ENCODE assay signal across 23 cellular contexts in genomic region chr12:26431211-26431610, GRCh38.
"Had no signal": no experiment of that assay in that cellular context is flagged by ENCODE, and none has a peak within 500 bp of the region (broad histone marks: within the 10 kb centered on the region; RNA-seq: fewer than 3 reads in every experiment).

No MANE protein-coding gene starts in this region.

- H3K4me3 Mint-ChIP-seq: activated CD4-positive, alpha-beta memory T cell treated with anti-CD3 and anti-CD28 coated beads, Interleukin-2, amount 10 ng/mL, durations not matched to agents 7 days and 5 days; activated CD4-positive, alpha-beta T cell treated with anti-CD3 and anti-CD28 coated beads, Interleukin-2, amount 10 ng/mL, durations not matched to agents 24 days and 14 days; activated naive CD4-positive, alpha-beta T cell treated with anti-CD3 and anti-CD28 coated beads for 36 hours; activated naive CD8-positive, alpha-beta T cell treated with anti-CD3 and anti-CD28 coated beads, Interleukin-2, amount 10 ng/mL, durations not matched to agents 7 days and 5 days; activated T-cell treated with anti-CD3 and anti-CD28 coated beads, Interleukin-2, amount 50 U/mL, for 72 hours; effector memory CD8-positive, alpha-beta T cell; immature natural killer cell; naive thymus-derived CD8-positive, alpha-beta T cell; neural progenitor cell had no signal

- DNase-seq: activated CD4-positive, alpha-beta memory T cell treated with anti-CD3 and anti-CD28 coated beads, Interleukin-2, amount 10 ng/mL, durations not matched to agents 7 days and 5 days; activated CD4-positive, alpha-beta T cell treated with anti-CD3 and anti-CD28 coated beads, Interleukin-2, amount 10 ng/mL, durations not matched to agents 24 days and 14 days; activated effector memory CD4-positive, alpha-beta T cell treated with Interleukin-2 at 50 U/mL for 16 hours; activated naive CD4-positive, alpha-beta T cell treated with anti-CD3 and anti-CD28 coated beads for 36 hours; activated naive CD8-positive, alpha-beta T cell treated with anti-CD3 and anti-CD28 coated beads, Interleukin-2, amount 10 ng/mL, durations not matched to agents 7 days and 5 days; activated T-cell treated with anti-CD3 and anti-CD28 coated beads, Interleukin-2, amount 50 U/mL, for 72 hours; amniotic stem cell; colonic mucosa; dorsolateral prefrontal cortex; effector memory CD8-positive, alpha-beta T cell; glutamatergic neuron; immature natural killer cell; kidney glomerular epithelial cell; left lung; naive thymus-derived CD8-positive, alpha-beta T cell; posterior cingulate gyrus; right lobe of liver; small intestine; stimulated activated CD4-positive, alpha-beta T cell treated with anti-CD3 and anti-CD28 coated beads, Interleukin-2, amount 100 ng/mL, for 24 hours; stimulated activated naive CD4-positive, alpha-beta T cell had no signal

- ATAC-seq: activated CD4-positive, CD25-positive, alpha-beta regulatory T cell treated with anti-CD3 and anti-CD28 coated beads, Interleukin-2, amount 50 U/mL, for 24 hours; activated T-cell treated with anti-CD3 and anti-CD28 coated beads, Interleukin-2, amount 50 U/mL, for 72 hours; effector memory CD8-positive, alpha-beta T cell; esophagus mucosa; left lung; naive thymus-derived CD8-positive, alpha-beta T cell; right lobe of liver had no signal

- H3K9me3 Mint-ChIP-seq: activated CD4-positive, alpha-beta memory T cell treated with anti-CD3 and anti-CD28 coated beads, Interleukin-2, amount 10 ng/mL, durations not matched to agents 7 days and 5 days; activated CD4-positive, alpha-beta T cell treated with anti-CD3 and anti-CD28 coated beads, Interleukin-2, amount 10 ng/mL, durations not matched to agents 24 days and 14 days; activated naive CD4-positive, alpha-beta T cell treated with anti-CD3 and anti-CD28 coated beads for 36 hours; activated naive CD8-positive, alpha-beta T cell treated with anti-CD3 and anti-CD28 coated beads, Interleukin-2, amount 10 ng/mL, durations not matched to agents 7 days and 5 days; activated T-cell treated with anti-CD3 and anti-CD28 coated beads, Interleukin-2, amount 50 U/mL, for 72 hours; effector memory CD8-positive, alpha-beta T cell; immature natural killer cell; naive thymus-derived CD8-positive, alpha-beta T cell; neural progenitor cell had no signal

- H3K27me3 Mint-ChIP-seq: activated CD4-positive, alpha-beta memory T cell treated with anti-CD3 and anti-CD28 coated beads, Interleukin-2, amount 10 ng/mL, durations not matched to agents 7 days and 5 days; activated CD4-positive, alpha-beta T cell treated with anti-CD3 and anti-CD28 coated beads, Interleukin-2, amount 10 ng/mL, durations not matched to agents 24 days and 14 days; activated naive CD8-positive, alpha-beta T cell treated with anti-CD3 and anti-CD28 coated beads, Interleukin-2, amount 10 ng/mL, durations not matched to agents 7 days and 5 days; effector memory CD8-positive, alpha-beta T cell; naive thymus-derived CD8-positive, alpha-beta T cell had no signal

- H3K4me1 Mint-ChIP-seq: activated CD4-positive, alpha-beta memory T cell treated with anti-CD3 and anti-CD28 coated beads, Interleukin-2, amount 10 ng/mL, durations not matched to agents 7 days and 5 days; activated CD4-positive, alpha-beta T cell treated with anti-CD3 and anti-CD28 coated beads, Interleukin-2, amount 10 ng/mL, durations not matched to agents 24 days and 14 days; activated naive CD8-positive, alpha-beta T cell treated with anti-CD3 and anti-CD28 coated beads, Interleukin-2, amount 10 ng/mL, durations not matched to agents 7 days and 5 days; immature natural killer cell; naive thymus-derived CD8-positive, alpha-beta T cell; neural progenitor cell had no signal

- H3K36me3 Mint-ChIP-seq: neural progenitor cell had no signal

- H3K27ac Mint-ChIP-seq: activated CD4-positive, alpha-beta memory T cell treated with anti-CD3 and anti-CD28 coated beads, Interleukin-2, amount 10 ng/mL, durations not matched to agents 7 days and 5 days; activated CD4-positive, alpha-beta T cell treated with anti-CD3 and anti-CD28 coated beads, Interleukin-2, amount 10 ng/mL, durations not matched to agents 24 days and 14 days; activated naive CD4-positive, alpha-beta T cell treated with anti-CD3 and anti-CD28 coated beads for 36 hours; activated naive CD8-positive, alpha-beta T cell treated with anti-CD3 and anti-CD28 coated beads, Interleukin-2, amount 10 ng/mL, durations not matched to agents 7 days and 5 days; effector memory CD8-positive, alpha-beta T cell; immature natural killer cell; neural progenitor cell had no signal
